In genomic region chr19:40980743-40981442, GRCh38 we compare ENCODE assay signal across 1 cellular context.
TF ChIP-seq lines count a peak whose summit lies in the region.

No MANE protein-coding gene starts in this region.

TF ChIP-seq in GM23338, 12 proteins besides CTCF, POLR2A, EP300 and RAD21 (continued from another document):
- TF ChIP-seq, protein P1, sequence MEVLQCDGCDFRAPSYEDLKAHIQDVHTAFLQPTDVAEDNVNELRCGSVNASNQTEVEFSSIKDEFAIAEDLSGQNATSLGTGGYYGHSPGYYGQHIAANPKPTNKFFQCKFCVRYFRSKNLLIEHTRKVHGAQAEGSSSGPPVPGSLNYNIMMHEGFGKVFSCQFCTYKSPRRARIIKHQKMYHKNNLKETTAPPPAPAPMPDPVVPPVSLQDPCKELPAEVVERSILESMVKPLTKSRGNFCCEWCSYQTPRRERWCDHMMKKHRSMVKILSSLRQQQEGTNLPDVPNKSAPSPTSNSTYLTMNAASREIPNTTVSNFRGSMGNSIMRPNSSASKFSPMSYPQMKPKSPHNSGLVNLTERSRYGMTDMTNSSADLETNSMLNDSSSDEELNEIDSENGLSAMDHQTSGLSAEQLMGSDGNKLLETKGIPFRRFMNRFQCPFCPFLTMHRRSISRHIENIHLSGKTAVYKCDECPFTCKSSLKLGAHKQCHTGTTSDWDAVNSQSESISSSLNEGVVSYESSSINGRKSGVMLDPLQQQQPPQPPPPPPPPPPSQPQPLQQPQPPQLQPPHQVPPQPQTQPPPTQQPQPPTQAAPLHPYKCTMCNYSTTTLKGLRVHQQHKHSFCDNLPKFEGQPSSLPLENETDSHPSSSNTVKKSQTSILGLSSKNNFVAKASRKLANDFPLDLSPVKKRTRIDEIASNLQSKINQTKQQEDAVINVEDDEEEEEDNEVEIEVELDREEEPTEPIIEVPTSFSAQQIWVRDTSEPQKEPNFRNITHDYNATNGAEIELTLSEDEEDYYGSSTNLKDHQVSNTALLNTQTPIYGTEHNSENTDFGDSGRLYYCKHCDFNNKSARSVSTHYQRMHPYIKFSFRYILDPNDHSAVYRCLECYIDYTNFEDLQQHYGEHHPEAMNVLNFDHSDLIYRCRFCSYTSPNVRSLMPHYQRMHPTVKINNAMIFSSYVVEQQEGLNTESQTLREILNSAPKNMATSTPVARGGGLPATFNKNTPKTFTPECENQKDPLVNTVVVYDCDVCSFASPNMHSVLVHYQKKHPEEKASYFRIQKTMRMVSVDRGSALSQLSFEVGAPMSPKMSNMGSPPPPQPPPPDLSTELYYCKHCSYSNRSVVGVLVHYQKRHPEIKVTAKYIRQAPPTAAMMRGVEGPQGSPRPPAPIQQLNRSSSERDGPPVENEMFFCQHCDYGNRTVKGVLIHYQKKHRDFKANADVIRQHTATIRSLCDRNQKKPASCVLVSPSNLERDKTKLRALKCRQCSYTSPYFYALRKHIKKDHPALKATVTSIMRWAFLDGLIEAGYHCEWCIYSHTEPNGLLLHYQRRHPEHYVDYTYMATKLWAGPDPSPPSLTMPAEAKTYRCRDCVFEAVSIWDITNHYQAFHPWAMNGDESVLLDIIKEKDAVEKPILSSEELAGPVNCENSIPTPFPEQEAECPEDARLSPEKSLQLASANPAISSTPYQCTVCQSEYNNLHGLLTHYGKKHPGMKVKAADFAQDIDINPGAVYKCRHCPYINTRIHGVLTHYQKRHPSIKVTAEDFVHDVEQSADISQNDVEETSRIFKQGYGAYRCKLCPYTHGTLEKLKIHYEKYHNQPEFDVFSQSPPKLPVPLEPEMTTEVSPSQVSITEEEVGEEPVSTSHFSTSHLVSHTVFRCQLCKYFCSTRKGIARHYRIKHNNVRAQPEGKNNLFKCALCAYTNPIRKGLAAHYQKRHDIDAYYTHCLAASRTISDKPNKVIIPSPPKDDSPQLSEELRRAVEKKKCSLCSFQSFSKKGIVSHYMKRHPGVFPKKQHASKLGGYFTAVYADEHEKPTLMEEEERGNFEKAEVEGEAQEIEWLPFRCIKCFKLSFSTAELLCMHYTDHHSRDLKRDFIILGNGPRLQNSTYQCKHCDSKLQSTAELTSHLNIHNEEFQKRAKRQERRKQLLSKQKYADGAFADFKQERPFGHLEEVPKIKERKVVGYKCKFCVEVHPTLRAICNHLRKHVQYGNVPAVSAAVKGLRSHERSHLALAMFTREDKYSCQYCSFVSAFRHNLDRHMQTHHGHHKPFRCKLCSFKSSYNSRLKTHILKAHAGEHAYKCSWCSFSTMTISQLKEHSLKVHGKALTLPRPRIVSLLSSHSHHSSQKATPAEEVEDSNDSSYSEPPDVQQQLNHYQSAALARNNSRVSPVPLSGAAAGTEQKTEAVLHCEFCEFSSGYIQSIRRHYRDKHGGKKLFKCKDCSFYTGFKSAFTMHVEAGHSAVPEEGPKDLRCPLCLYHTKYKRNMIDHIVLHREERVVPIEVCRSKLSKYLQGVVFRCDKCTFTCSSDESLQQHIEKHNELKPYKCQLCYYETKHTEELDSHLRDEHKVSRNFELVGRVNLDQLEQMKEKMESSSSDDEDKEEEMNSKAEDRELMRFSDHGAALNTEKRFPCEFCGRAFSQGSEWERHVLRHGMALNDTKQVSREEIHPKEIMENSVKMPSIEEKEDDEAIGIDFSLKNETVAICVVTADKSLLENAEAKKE (CRISPR knock-in tag; IDR thresholded peaks at IDR 0.05): peak; percentile 94
